ENCODE assay signal across 18 cellular contexts in the genomic region with DNA sequence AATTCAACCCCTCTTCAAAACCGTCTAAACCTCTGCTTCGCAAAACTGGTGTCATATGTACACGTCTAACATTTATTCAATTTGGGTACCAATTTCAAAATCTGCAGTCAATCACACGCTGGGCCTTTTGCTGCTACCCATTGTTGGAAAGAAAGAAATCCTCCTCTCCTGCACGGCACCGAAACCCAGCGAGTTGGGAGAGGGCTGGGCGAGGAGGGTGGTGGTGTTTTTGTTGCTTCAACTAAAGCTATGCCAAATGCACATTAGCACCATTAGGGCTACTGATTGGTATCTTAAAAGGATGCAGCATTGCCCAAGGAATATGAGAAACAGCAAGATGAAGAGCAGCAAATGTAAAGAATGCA. TPM values are rescaled to one million over a fixed set of nuclear protein-coding genes. Genes with fewer than 3 reads are reported as not detected.
DNase-seq lines count a peak whose midpoint lies in the region; ATAC-seq, FAIRE-seq and TF ChIP-seq lines count a peak whose summit lies in the region.
"Had no signal": no experiment of that assay in that cellular context is flagged by ENCODE, and none has a peak within 500 bp of the region (broad histone marks: within the 10 kb centered on the region; RNA-seq: fewer than 3 reads in every experiment).

No MANE protein-coding gene starts in this region.

- BruUV-seq in endothelial cell of umbilical vein (replicated peaks; lab: Mats Ljungman, UMichigan), result no TSS peak

- H2AFZ ChIP-seq in endothelial cell of umbilical vein (ENCODE audit: low read depth, low read length), result no peak overlapping the region

- H3K4me3 Mint-ChIP-seq in activated naive CD4-positive, alpha-beta T cell treated with anti-CD3 and anti-CD28 coated beads, Interleukin-2, amount 10 ng/mL, durations not matched to agents 7 days and 5 days, result no peak overlapping the region
- H3K4me3 Mint-ChIP-seq: activated CD8-positive, alpha-beta memory T cell treated with anti-CD3 and anti-CD28 coated beads, Interleukin-2, amount 10 ng/mL, durations not matched to agents 7 days and 5 days had no signal

- H3K4me3 ChIP-seq in endothelial cell of umbilical vein (replicated peaks in 1 of 3; ENCODE audit: insufficient read depth in 1 of 3, low read depth in 1 of 3, low read length in 3 of 3) (no peak overlapping the region), skeletal muscle tissue (ENCODE audit: low read length in 3 of 3) (peak overlapping the region in 2 of 3 donors; percentile 7 to 59)
- H3K4me3 ChIP-seq: vagina had no signal

- ATAC-seq in activated naive CD4-positive, alpha-beta T cell treated with anti-CD3 and anti-CD28 coated beads, Interleukin-2, amount 50 U/mL, for 72 hours, result no peak
- ATAC-seq: activated CD8-positive, alpha-beta memory T cell treated with anti-CD3 and anti-CD28 coated beads, Interleukin-2, amount 10 ng/mL, durations not matched to agents 7 days and 5 days had no signal

- H3K36me3 ChIP-seq in endothelial cell of umbilical vein (ENCODE audit: control insufficient read depth in 2 of 2, extremely low read depth in 1 of 2, insufficient read depth in 2 of 2, low read length in 2 of 2) (no peaks in the 10 kb centered on the region), skeletal muscle tissue (ENCODE audit: control insufficient read depth in 3 of 3, insufficient read depth in 3 of 3, low read length in 3 of 3) (no peaks in the 10 kb centered on the region)
- H3K36me3 ChIP-seq: vagina had no signal

- CTCF ChIA-PET in activated naive CD4-positive, alpha-beta T cell treated with anti-CD3 and anti-CD28 coated beads, Interleukin-2, amount 10 ng/mL, durations not matched to agents 7 days and 5 days (lab: Charles Lee), result interaction anchor here (0.7 to 1.7 kb wide), 2 partner anchors 10 to 14 kb away, joined by 3 to 5 read pairs; no protein-coding TSS in a partner anchor
- CTCF ChIA-PET in endothelial cell of umbilical vein (lab: Charles Lee), result interaction anchor here (1.1 kb wide), 1 partner anchor 13 kb away, joined by 3 read pairs; no protein-coding TSS in a partner anchor

- no peaks in the 10 kb centered on the region for H4K20me1 ChIP-seq in endothelial cell of umbilical vein (replicated peaks; ENCODE audit: control insufficient read depth, extremely low read depth, insufficient read depth, low read length)

- intact Hi-C loops in endothelial cell of umbilical vein (cut with micrococcal nuclease), result no loop called here

- H3K9me3 Mint-ChIP-seq in activated naive CD4-positive, alpha-beta T cell treated with anti-CD3 and anti-CD28 coated beads, Interleukin-2, amount 10 ng/mL, durations not matched to agents 7 days and 5 days, result no peaks in the 10 kb centered on the region
- H3K9me3 Mint-ChIP-seq in activated naive CD4-positive, alpha-beta T cell treated with anti-CD3 and anti-CD28 coated beads, Interleukin-2, amount 50 U/mL, for 72 hours, result no peaks in the 10 kb centered on the region

- H3K36me3 Mint-ChIP-seq in activated naive CD4-positive, alpha-beta T cell treated with anti-CD3 and anti-CD28 coated beads, Interleukin-2, amount 10 ng/mL, durations not matched to agents 7 days and 5 days, result peaks cover 9% of the 10 kb centered on the region
- peaks cover 8 to 30% of the 10 kb centered on the region in 2 donors for H3K36me3 Mint-ChIP-seq in activated naive CD4-positive, alpha-beta T cell treated with anti-CD3 and anti-CD28 coated beads, Interleukin-2, amount 50 U/mL, for 72 hours
- H3K36me3 Mint-ChIP-seq: activated CD8-positive, alpha-beta memory T cell treated with anti-CD3 and anti-CD28 coated beads, Interleukin-2, amount 10 ng/mL, durations not matched to agents 7 days and 5 days had no signal

- H3K27ac Mint-ChIP-seq in activated naive CD4-positive, alpha-beta T cell treated with anti-CD3 and anti-CD28 coated beads, Interleukin-2, amount 10 ng/mL, durations not matched to agents 7 days and 5 days, result peak overlapping the region; percentile 52
- no peak overlapping the region for H3K27ac Mint-ChIP-seq in activated naive CD4-positive, alpha-beta T cell treated with anti-CD3 and anti-CD28 coated beads, Interleukin-2, amount 50 U/mL, for 72 hours
- H3K27ac Mint-ChIP-seq: activated CD8-positive, alpha-beta memory T cell treated with anti-CD3 and anti-CD28 coated beads, Interleukin-2, amount 10 ng/mL, durations not matched to agents 7 days and 5 days had no signal

- dilution Hi-C loops in endothelial cell of umbilical vein (cut with MboI; ENCODE audit: extremely low pct_ligation_motif_present, low sequenced_read_pairs), result no loop called here

- H3K27me3 Mint-ChIP-seq in activated naive CD4-positive, alpha-beta T cell treated with anti-CD3 and anti-CD28 coated beads, Interleukin-2, amount 10 ng/mL, durations not matched to agents 7 days and 5 days, result peaks cover 69% of the 10 kb centered on the region

- FAIRE-seq in endothelial cell of umbilical vein (lab: Jason Lieb, UNC), result peak; percentile 24

- POLR2A ChIA-PET in endothelial cell of umbilical vein (lab: Charles Lee), result no interaction called here

- DNase-seq in activated naive CD4-positive, alpha-beta T cell treated with anti-CD3 and anti-CD28 coated beads, Interleukin-2, amount 10 ng/mL, durations not matched to agents 7 days and 5 days, result no peak
- DNase-seq in activated naive CD4-positive, alpha-beta T cell treated with anti-CD3 and anti-CD28 coated beads, Interleukin-2, amount 50 U/mL, for 72 hours (ENCODE audit: low spot score in 2 of 2), result no peak
- DNase-seq in endothelial cell of umbilical vein (ENCODE audit: low read depth, low spot score) (no peak), mesenteric fat pad (ENCODE audit: low spot score) (peak; percentile 79), NCI-H1417 (lab: John Stamatoyannopoulos, UW) (no peak), HPDE6-E6E7 (ENCODE audit: extremely low spot score) (no peak), NCI-H2171 (lab: John Stamatoyannopoulos, UW) (no peak)
- DNase-seq: 8988T; activated CD4-positive, alpha-beta T cell treated with anti-CD3 and anti-CD28 coated beads for 48 hours; activated CD8-positive, alpha-beta memory T cell treated with anti-CD3 and anti-CD28 coated beads, Interleukin-2, amount 10 ng/mL, durations not matched to agents 7 days and 5 days; BE2C; IMR-90; substantia nigra had no signal

- H3K9me1 ChIP-seq in endothelial cell of umbilical vein (replicated peaks; ENCODE audit: control insufficient read depth, extremely low read depth, insufficient read depth, low read length), result no peaks in the 10 kb centered on the region

- H3K9ac ChIP-seq in endothelial cell of umbilical vein (replicated peaks; ENCODE audit: extremely low read depth, insufficient read depth, low read length), result no peak overlapping the region
- peak overlapping the region; percentile 9 to 28 (median 24) for H3K9ac ChIP-seq in skeletal muscle tissue (ENCODE audit: low read depth in 1 of 3, low read length in 3 of 3)

- peaks cover 26 to 44% of the 10 kb centered on the region in 2 experiments for H3K27me3 ChIP-seq in endothelial cell of umbilical vein (ENCODE audit: control insufficient read depth in 2 of 2, insufficient read depth in 2 of 2, low read length in 2 of 2)
- peaks cover 2 to 30% (median 23%) of the 10 kb centered on the region in 3 donors for H3K27me3 ChIP-seq in skeletal muscle tissue (ENCODE audit: control insufficient read depth in 3 of 3, insufficient read depth in 3 of 3, low read length in 3 of 3)
- H3K27me3 ChIP-seq: BE2C had no signal

- H3K9me3 ChIP-seq in endothelial cell of umbilical vein (replicated peaks; ENCODE audit: control insufficient read depth, insufficient read depth, low read length) (no peaks in the 10 kb centered on the region), skeletal muscle tissue (ENCODE audit: control insufficient read depth in 3 of 3, low read length in 3 of 3) (no peaks in the 10 kb centered on the region)
- H3K9me3 ChIP-seq: BE2C, vagina had no signal

- H3K27ac ChIP-seq in endothelial cell of umbilical vein (ENCODE audit: insufficient read depth, low read depth, low read length) (no peak overlapping the region), skeletal muscle tissue (ENCODE audit: low read depth, low read length) (peak overlapping the region; percentile 9)
- H3K27ac ChIP-seq: RWPE1 had no signal

- peaks cover 5% of the 10 kb centered on the region for H3K4me1 Mint-ChIP-seq in activated naive CD4-positive, alpha-beta T cell treated with anti-CD3 and anti-CD28 coated beads, Interleukin-2, amount 10 ng/mL, durations not matched to agents 7 days and 5 days

- no peak overlapping the region for H3K4me2 ChIP-seq in endothelial cell of umbilical vein (ENCODE audit: insufficient read depth, low read length)

- H3K79me2 ChIP-seq in endothelial cell of umbilical vein (ENCODE audit: control insufficient read depth, insufficient read depth, low read length), result no peaks in the 10 kb centered on the region

- TF ChIP-seq POLR2A in endothelial cell of umbilical vein (IDR thresholded peaks at IDR 0.05; ENCODE audit: low read depth, low read length), result no peak

- no peak for TF ChIP-seq CTCF in endothelial cell of umbilical vein (IDR thresholded peaks at IDR 0.05; ENCODE audit: extremely low read depth in 1 of 2, insufficient read depth in 1 of 2, low read depth in 1 of 2, low read length in 2 of 2)

- H3K4me1 ChIP-seq in endothelial cell of umbilical vein (ENCODE audit: control insufficient read depth, extremely low read depth, insufficient read depth, low read length) (no peaks in the 10 kb centered on the region), skeletal muscle tissue (ENCODE audit: control insufficient read depth in 3 of 3, insufficient read depth in 3 of 3, low read length in 3 of 3) (peaks cover 15 to 62% (median 25%) of the 10 kb centered on the region in 3 donors)
- H3K4me1 ChIP-seq: vagina had no signal

TF ChIP-seq in endothelial cell of umbilical vein, 7 proteins besides CTCF, POLR2A, EP300 and RAD21 (continues in another document):
- TF ChIP-seq FOS (IDR thresholded peaks at IDR 0.05; ENCODE audit: borderline replicate concordance, insufficient read depth, low read length) (no peak), MYC (IDR thresholded peaks at IDR 0.05; ENCODE audit: low read depth, low read length) (no peak), EZH2 (IDR thresholded peaks at IDR 0.05; ENCODE audit: borderline replicate concordance, low read depth, low read length, severe bottlenecking) (no peak), JUN (IDR thresholded peaks at IDR 0.05; ENCODE audit: borderline replicate concordance, insufficient read depth, insufficient read length, low read depth) (no peak), POLR2AphosphoS5 (IDR thresholded peaks at IDR 0.05; ENCODE audit: insufficient read depth, low read depth, low read length) (no peak)

RNA-seq across cellular contexts. Expression of gene EBF3, which starts 7.8 kb away (rescaled TPM):
- not detected for total RNA-seq in activated naive CD4-positive, alpha-beta T cell treated with anti-CD3 and anti-CD28 coated beads, Interleukin-2, amount 50 U/mL, for 72 hours
- total RNA-seq in endothelial cell of umbilical vein (2.0 and 2.7 TPM in 2 replicates), mesenteric fat pad (28.6 TPM), skeletal muscle tissue (33.4 TPM)
- polyA plus RNA-seq in endothelial cell of umbilical vein, result 0.75 and 0.92 TPM in 2 replicates
- polyA plus RNA-seq in endothelial cell of umbilical vein (2011; cell fraction: cytosol; rRNA removed), result 0.70 and 0.90 TPM in 2 replicates
- polyA plus RNA-seq in endothelial cell of umbilical vein (2011; cell fraction: nucleus; rRNA removed), result 2.0 and 2.1 TPM in 2 replicates
- polyA plus RNA-seq in endothelial cell of umbilical vein (2012), result 3.2 and 4.3 TPM in 2 replicates
- 1.2 and 1.7 TPM in 2 replicates for polyA minus RNA-seq in endothelial cell of umbilical vein
- polyA minus RNA-seq in endothelial cell of umbilical vein (2011; cell fraction: cytosol; rRNA and poly(A)+ RNA removed), result not detected
- 1.6 and 1.9 TPM in 2 replicates for polyA minus RNA-seq in endothelial cell of umbilical vein (2011; cell fraction: nucleus; rRNA and poly(A)+ RNA removed)
- total RNA-seq: activated CD8-positive, alpha-beta memory T cell treated with anti-CD3 and anti-CD28 coated beads, Interleukin-2, amount 10 ng/mL, durations not matched to agents 7 days and 5 days; Calu3; M059J had no signal

Comparison
In these comparisons a context has a peak if more than half of its experiments do, and no peak if none do; other contexts are left out.
1. H3K4me3 ChIP-seq: peak in skeletal muscle tissue (2 of 3); none in endothelial cell of umbilical vein (0 of 3).